Comparison of ENCODE assay signal across 18 cellular contexts in genomic region chr5:6599739-6600138, GRCh38. TPM values are rescaled to one million over a fixed set of nuclear protein-coding genes. Genes with fewer than 3 reads are reported as not detected.
DNase-seq lines count a peak whose midpoint lies in the region; ATAC-seq, FAIRE-seq and TF ChIP-seq lines count a peak whose summit lies in the region.
"Had no signal": no experiment of that assay in that cellular context is flagged by ENCODE, and none has a peak within 500 bp of the region (broad histone marks: within the 10 kb centered on the region; RNA-seq: fewer than 3 reads in every experiment).

No MANE protein-coding gene starts in this region.

- TF ChIP-seq RAD21 in liver (IDR thresholded peaks at IDR 0.05), result no peak
- no peak for TF ChIP-seq RAD21 in HepG2 (CRISPR knock-in tag; IDR thresholded peaks at IDR 0.05)
- no peak for TF ChIP-seq RAD21 in GM12878 (IDR thresholded peaks at IDR 0.05; ENCODE audit: insufficient read depth, low read depth, low read length)

- POLR2A ChIA-PET in HepG2 (lab: Yijun Ruan, JAX) (no interaction called here), GM12878 (lab: Charles Lee) (no interaction called here)

- H3K27ac ChIP-seq in liver (ENCODE audit: low read depth in 1 of 2, low read length in 2 of 2) (peak overlapping the region; percentile 8 to 48), HepG2 (ENCODE audit: extremely low read length, insufficient read depth, low read length) (no peak overlapping the region), GM12878 (ENCODE audit: control insufficient read depth, insufficient read depth) (no peak overlapping the region)
- H3K27ac ChIP-seq: BLaER1 had no signal

- H3K9me3 Mint-ChIP-seq in stimulated activated effector memory CD8-positive, alpha-beta T cell treated with anti-CD3 and anti-CD28 coated beads, Interleukin-12 subunit alpha, Interleukin-12 subunit beta, amount 100 ng/mL, for 72 hours, result no peaks in the 10 kb centered on the region
- H3K9me3 Mint-ChIP-seq: CD8-positive, alpha-beta T cell; GM23338 had no signal

- intact Hi-C loops in HepG2 (cut with micrococcal nuclease; ENCODE audit: unreplicated experiment), result no loop called here
- intact Hi-C loops in GM12878 (cut with micrococcal nuclease; ENCODE audit: unreplicated experiment), result no loop called here
- intact Hi-C loops in mucosa of descending colon (cut with DNase I, micrococcal nuclease), result no loop called here

- ATAC-seq in HepG2, result no peak
- ATAC-seq in GM12878, result no peak
- ATAC-seq in stimulated activated effector memory CD8-positive, alpha-beta T cell treated with anti-CD3 and anti-CD28 coated beads, Interleukin-12 subunit alpha, Interleukin-12 subunit beta, amount 100 ng/mL, for 72 hours, result no peak
- no peak for ATAC-seq in mucosa of descending colon
- no peak for ATAC-seq in HG03571 (IDR thresholded peaks at IDR 0.05; ENCODE audit: unreplicated experiment)
- ATAC-seq: CD8-positive, alpha-beta T cell; GM23338 had no signal

- H3K4me3 Mint-ChIP-seq in stimulated activated effector memory CD8-positive, alpha-beta T cell treated with anti-CD3 and anti-CD28 coated beads, Interleukin-12 subunit alpha, Interleukin-12 subunit beta, amount 100 ng/mL, for 72 hours, result no peak overlapping the region
- H3K4me3 Mint-ChIP-seq: CD8-positive, alpha-beta T cell; GM23338 had no signal

- CTCF ChIA-PET in HepG2 (lab: Yijun Ruan, JAX; ENCODE audit: low intra/inter-chr PET ratio, low total read pairs), result no interaction called here
- CTCF ChIA-PET in GM12878 (lab: Yijun Ruan, JAX), result no interaction called here

- in situ Hi-C loops in HepG2 (cut with HindIII; ENCODE audit: extremely low pct_ligation_motif_present, low pct_unique_long_range_greater_than_20kb), result no loop called here
- in situ Hi-C loops in GM12878 (cut with MboI), result loop anchor here (25.0 kb wide), 1 partner anchor 1112 kb away; no protein-coding TSS in a partner anchor

- FAIRE-seq in HepG2 (lab: Jason Lieb, UNC) (no peak), GM12878 (lab: Jason Lieb, UNC) (no peak)
- FAIRE-seq: H54, HTR-8/SVneo had no signal

- H3K4me2 ChIP-seq in HepG2 (ENCODE audit: low read depth, low read length) (no peak overlapping the region), GM12878 (ENCODE audit: control insufficient read depth, insufficient read depth) (no peak overlapping the region)
- H3K4me2 ChIP-seq: BLaER1, GM23338 had no signal

- H3K9me3 ChIP-seq in liver (ENCODE audit: control insufficient read depth in 4 of 4, low read length in 3 of 4) (no peaks in the 10 kb centered on the region), HepG2 (ENCODE audit: low read length) (no peaks in the 10 kb centered on the region), GM12878 (replicated peaks; ENCODE audit: control insufficient read depth, insufficient read depth, low read length) (no peaks in the 10 kb centered on the region), mucosa of descending colon (no peaks in the 10 kb centered on the region)
- H3K9me3 ChIP-seq: BLaER1 had no signal

- H3K4me1 Mint-ChIP-seq in stimulated activated effector memory CD8-positive, alpha-beta T cell treated with anti-CD3 and anti-CD28 coated beads, Interleukin-12 subunit alpha, Interleukin-12 subunit beta, amount 100 ng/mL, for 72 hours, result no peaks in the 10 kb centered on the region

- 90% methylated on average over 8 of the region's 8 CpGs for WGBS in liver
- WGBS in HepG2 (ENCODE audit: low lambda C conversion rate), result 94% methylated on average over 2 of the region's 8 CpGs
- over 99% methylated on average over 8 of the region's 8 CpGs for WGBS in GM12878 (ENCODE audit: insufficient coverage, insufficient replicate concordance, low lambda C conversion rate, missing lambda C conversion rate)

- H3K4me3 ChIP-seq in liver (ENCODE audit: low read depth in 1 of 3, low read length in 3 of 3) (no peak overlapping the region), HepG2 (replicated peaks in 1 of 3; ENCODE audit: insufficient read depth in 1 of 3, low read depth in 2 of 3, low read length in 3 of 3) (no peak overlapping the region), GM12878 (no peak overlapping the region), mucosa of descending colon (no peak overlapping the region)
- H3K4me3 ChIP-seq: BLaER1, GM23338 had no signal

- TF ChIP-seq POLR2A in HepG2 (IDR thresholded peaks at IDR 0.05; ENCODE audit: insufficient read depth in 1 of 2, low read depth in 2 of 2, low read length in 2 of 2) (no peak), GM12878 (IDR thresholded peaks at IDR 0.05; ENCODE audit: low read depth, low read length) (peak; percentile 51; the same call in 1 of the 2 replicates)

- H3K79me2 ChIP-seq in HepG2 (ENCODE audit: insufficient read depth, low read length), result no peaks in the 10 kb centered on the region
- no peaks in the 10 kb centered on the region for H3K79me2 ChIP-seq in GM12878 (ENCODE audit: control insufficient read depth, insufficient read depth, low read length)

- H3K36me3 ChIP-seq in liver (ENCODE audit: control insufficient read depth in 4 of 4, insufficient read depth in 3 of 4, low read depth in 1 of 4, low read length in 3 of 4) (peaks cover 4 to 44% (median 26%) of the 10 kb centered on the region in 4 donors), HepG2 (replicated peaks in 1 of 2; ENCODE audit: control insufficient read depth in 1 of 2, insufficient read depth in 2 of 2, low read length in 2 of 2) (peaks cover 29 to 63% of the 10 kb centered on the region in 2 experiments), GM12878 (ENCODE audit: control insufficient read depth in 2 of 2, insufficient read depth in 2 of 2, low read length in 1 of 2) (peaks cover 28 to 35% of the 10 kb centered on the region in 2 experiments), mucosa of descending colon (ENCODE audit: low read depth) (peaks cover 10% of the 10 kb centered on the region)

- H2AFZ ChIP-seq in HepG2 (ENCODE audit: low read length), result no peak overlapping the region
- no peak overlapping the region for H2AFZ ChIP-seq in GM12878 (ENCODE audit: control insufficient read depth, low read depth, low read length)
- H2AFZ ChIP-seq: GM23338 had no signal

- TF ChIP-seq CTCF in liver (IDR thresholded peaks at IDR 0.05; ENCODE audit: low read depth, low read length, missing input control), result no peak
- TF ChIP-seq CTCF in HepG2 (CRISPR knock-in tag; IDR thresholded peaks at IDR 0.05), result no peak
- no peak for TF ChIP-seq CTCF in GM12878 (IDR thresholded peaks at IDR 0.05 in 2 of 3, conservative IDR thresholded peaks at IDR 0.05 in 1 of 3; ENCODE audit: control insufficient read depth in 2 of 3, extremely low read depth in 1 of 3, insufficient read depth in 1 of 3, low read depth in 3 of 3, low read length in 3 of 3)
- TF ChIP-seq CTCF in mucosa of descending colon (IDR thresholded peaks at IDR 0.05), result no peak

- DNase-seq in HepG2 (ENCODE audit: low spot score) (no peak), GM12878 (ENCODE audit: low read depth, low spot score) (no peak), islet precursor cell (peak; percentile 38), mucosa of descending colon (no peak), SKM-1 treated with dmso at 0.1 percent for 144 hours (lab: John Stamatoyannopoulos, UW; ENCODE audit: unreplicated experiment) (no peak)
- DNase-seq in stimulated activated effector memory CD8-positive, alpha-beta T cell treated with anti-CD3 and anti-CD28 coated beads, Interleukin-12 subunit alpha, Interleukin-12 subunit beta, amount 100 ng/mL, for 72 hours (ENCODE audit: low spot score in 2 of 2), result no peak
- DNase-seq: 8988T; Calu3; CD8-positive, alpha-beta T cell; DMS79 treated with DMSO at 0.1 percent for 48 hours; GF-D8; HCEC 1CT had no signal

- H3K36me3 Mint-ChIP-seq in stimulated activated effector memory CD8-positive, alpha-beta T cell treated with anti-CD3 and anti-CD28 coated beads, Interleukin-12 subunit alpha, Interleukin-12 subunit beta, amount 100 ng/mL, for 72 hours, result peaks cover 79% of the 10 kb centered on the region

- TF ChIP-seq EP300 in HepG2 (IDR thresholded peaks at IDR 0.05; ENCODE audit: low read depth in 2 of 2, low read length in 2 of 2) (no peak), HepG2 (CRISPR knock-in tag; IDR thresholded peaks at IDR 0.05; ENCODE audit: borderline replicate concordance) (no peak), GM12878 (IDR thresholded peaks at IDR 0.05; ENCODE audit: borderline replicate concordance in 1 of 2, control insufficient read depth in 1 of 2, low read depth in 2 of 2, low read length in 2 of 2) (no peak)

- H3K9ac ChIP-seq in liver (ENCODE audit: low read depth in 1 of 2, low read length in 2 of 2) (peak overlapping the region in 1 of 2 donors; percentile 12), HepG2 (ENCODE audit: insufficient read depth, low read depth, low read length) (no peak overlapping the region), GM12878 (ENCODE audit: control insufficient read depth, insufficient read depth, low read length) (no peak overlapping the region)
- H3K9ac ChIP-seq: BLaER1 had no signal

- SMC1A ChIA-PET in GM12878 (lab: Charles Lee; ENCODE audit: uncharacterized antibody, unreplicated experiment), result interaction anchor here (0.8 to 1.5 kb wide), 2 partner anchors 28 to 352 kb away, joined by 3 read pairs; no protein-coding TSS in a partner anchor

- H4K20me1 ChIP-seq in HepG2 (ENCODE audit: insufficient read depth, low read length) (no peaks in the 10 kb centered on the region), GM12878 (ENCODE audit: control insufficient read depth, insufficient read depth) (no peaks in the 10 kb centered on the region)

- H3K27ac Mint-ChIP-seq in stimulated activated effector memory CD8-positive, alpha-beta T cell treated with anti-CD3 and anti-CD28 coated beads, Interleukin-12 subunit alpha, Interleukin-12 subunit beta, amount 100 ng/mL, for 72 hours, result peak overlapping the region; percentile 34
- H3K27ac Mint-ChIP-seq: CD8-positive, alpha-beta T cell; GM23338 had no signal

- RAD21 ChIA-PET in GM12878 (lab: Charles Lee; ENCODE audit: unreplicated experiment), result no interaction called here

- peaks cover 16 to 49% (median 28%) of the 10 kb centered on the region in 4 donors for H3K4me1 ChIP-seq in liver (ENCODE audit: control insufficient read depth in 4 of 4, insufficient read depth in 4 of 4, low read length in 3 of 4)
- no peaks in the 10 kb centered on the region for H3K4me1 ChIP-seq in HepG2 (ENCODE audit: insufficient read depth, low read length)
- H3K4me1 ChIP-seq in GM12878 (ENCODE audit: control insufficient read depth, insufficient read depth, low read length), result no peaks in the 10 kb centered on the region
- H3K4me1 ChIP-seq in mucosa of descending colon (ENCODE audit: low read depth), result no peaks in the 10 kb centered on the region

- BruUV-seq in HepG2 (replicated peaks; lab: Mats Ljungman, UMichigan) (no TSS peak), GM12878 (replicated peaks; lab: Mats Ljungman, UMichigan) (TSS peak; percentile 58)

- no peaks in the 10 kb centered on the region for H3K27me3 ChIP-seq in liver (ENCODE audit: control insufficient read depth in 4 of 4, insufficient read depth in 4 of 4, low read length in 3 of 4)
- H3K27me3 ChIP-seq in HepG2 (ENCODE audit: control insufficient read depth in 1 of 2, insufficient read depth in 2 of 2, low read length in 2 of 2), result no peaks in the 10 kb centered on the region
- H3K27me3 ChIP-seq in GM12878 (replicated peaks in 1 of 2; ENCODE audit: control insufficient read depth in 2 of 2, insufficient read depth in 2 of 2, low read length in 1 of 2), result no peaks in the 10 kb centered on the region
- H3K27me3 ChIP-seq: BLaER1 had no signal

RNA-seq across cellular contexts. Expression of gene NSUN2, which starts 33.1 kb away (rescaled TPM):
- total RNA-seq in liver (10 to 100 TPM; 26.9 to 52.2 TPM), HepG2 (2016; rRNA removed; fragmentation: Illumina TruSeq; extraction: Trizol) (69.1 and 71.4 TPM in 2 replicates), GM12878 (2014; rRNA removed) (83.2 and 84.7 TPM in 2 replicates), GM12878 (2014; rRNA removed; fragmentation: Illumina TruSeq; extraction: Trizol) (77.2 and 83.0 TPM in 2 replicates), GM12878 (2021) (80.2 and 90.9 TPM in 2 replicates), mucosa of descending colon (10 to 100 TPM; 50.3 to 54.3 (median 52.5) TPM)
- polyA plus RNA-seq in liver (10 to 100 TPM; 27.2 to 29.1 TPM), HepG2 (2011; rRNA removed) (51.7 and 52.1 TPM in 2 replicates), GM12878 (2011; rRNA removed) (89.9 and 94.7 TPM in 2 replicates), GM12878 (2014; fragmentation: Illumina TruSeq; extraction: Trizol) (91.1 and 99.8 TPM in 2 replicates), GM12878 (2014; fragmentation: Nextera tagmentation; extraction: Ambion mirVana) (10 to 100 TPM in 1 of 2 experiments, 1 to 10 TPM in 1; 8.0 to 10.8 TPM), GM12878 (2014; rRNA removed) (91.2 and 97.9 TPM in 2 replicates), GM12878 (2016; fragmentation: Nextera tagmentation; extraction: Ambion mirVana) (100 to 1,000 TPM; 104 to 112 TPM)
- 12.3 and 15.9 TPM in 2 replicates for total RNA-seq in HepG2 (2016; cell fraction: cytosol; rRNA removed; fragmentation: Illumina TruSeq; extraction: Trizol; ENCODE audit: low read depth)
- 58.5 and 66.7 TPM in 2 replicates for total RNA-seq in HepG2 (2016; cell fraction: insoluble cytoplasmic fraction; rRNA removed; fragmentation: Illumina TruSeq; extraction: Trizol)
- 16.2 and 18.1 TPM in 2 replicates for total RNA-seq in HepG2 (2016; cell fraction: membrane; rRNA removed; fragmentation: Illumina TruSeq; extraction: Trizol)
- 50.6 and 60.7 TPM in 2 replicates for total RNA-seq in HepG2 (2016; cell fraction: nucleus; rRNA removed; fragmentation: Illumina TruSeq; extraction: Trizol)
- 24.9 and 27.2 TPM in 2 replicates for polyA plus RNA-seq in HepG2 (2011; cell fraction: cytosol; rRNA removed)
- 138 and 148 TPM in 2 replicates for polyA plus RNA-seq in HepG2 (2011; cell fraction: nucleus; rRNA removed)
- 44.6 and 48.0 TPM in 2 replicates for polyA plus RNA-seq in HepG2 (2012)
- polyA plus RNA-seq in HepG2 (2016; cell fraction: cytosol; fragmentation: Illumina TruSeq; extraction: Trizol; ENCODE audit: low read depth), result 2.3 and 3.1 TPM in 2 replicates
- 59.3 and 62.8 TPM in 2 replicates for polyA plus RNA-seq in HepG2 (2016; cell fraction: insoluble cytoplasmic fraction; fragmentation: Illumina TruSeq; extraction: Trizol; ENCODE audit: low read depth)
- polyA plus RNA-seq in HepG2 (2016; cell fraction: membrane; fragmentation: Illumina TruSeq; extraction: Trizol; ENCODE audit: low read depth), result 7.1 and 8.4 TPM in 2 replicates
- 140 and 147 TPM in 2 replicates for polyA plus RNA-seq in HepG2 (2016; cell fraction: nucleus; fragmentation: Illumina TruSeq; extraction: Trizol; ENCODE audit: insufficient read depth, low read depth)
- 25.9 and 113 TPM in 2 replicates for polyA minus RNA-seq in HepG2 (2011; rRNA and poly(A)+ RNA removed; ENCODE audit: low replicate concordance)
- 17.2 and 20.0 TPM in 2 replicates for polyA minus RNA-seq in HepG2 (2011; cell fraction: cytosol; rRNA and poly(A)+ RNA removed)
- polyA minus RNA-seq in HepG2 (2011; cell fraction: nucleus; rRNA and poly(A)+ RNA removed), result 82.3 and 82.4 TPM in 2 replicates
- 162 and 165 TPM in 2 replicates for total RNA-seq in GM12878 (2013; cell fraction: nucleolus; rRNA removed)
- 43.8 TPM for polyA plus RNA-seq in GM12878 (2011; ENCODE audit: low read depth)
- 71.1 and 76.2 TPM in 2 replicates for polyA plus RNA-seq in GM12878 (2011; cell fraction: cytosol; rRNA removed)
- polyA plus RNA-seq in GM12878 (2011; cell fraction: nucleus; rRNA removed), result 169 and 184 TPM in 2 replicates
- 58.5 and 58.7 TPM in 2 replicates for polyA plus RNA-seq in GM12878 (2012)
- 60.2 and 64.4 TPM in 2 replicates for polyA minus RNA-seq in GM12878 (2011; rRNA and poly(A)+ RNA removed)
- polyA minus RNA-seq in GM12878 (2011; cell fraction: cytosol; rRNA and poly(A)+ RNA removed), result 23.5 and 32.2 TPM in 2 replicates
- 50.4 and 83.9 TPM in 2 replicates for polyA minus RNA-seq in GM12878 (2011; cell fraction: nucleus; rRNA and poly(A)+ RNA removed)

RNA-seq across cellular contexts. Expression of gene SRD5A1, which starts 33.5 kb away (rescaled TPM):
- 10 to 100 TPM in 1 of 2 donors, 1 to 10 TPM in 1; 6.3 to 87.0 TPM for total RNA-seq in liver
- 10 to 100 TPM; 43.1 to 52.2 TPM for polyA plus RNA-seq in liver
- total RNA-seq in HepG2 (2016; rRNA removed; fragmentation: Illumina TruSeq; extraction: Trizol), result 6.1 and 7.1 TPM in 2 replicates
- total RNA-seq in HepG2 (2016; cell fraction: cytosol; rRNA removed; fragmentation: Illumina TruSeq; extraction: Trizol; ENCODE audit: low read depth), result 2.8 and 4.1 TPM in 2 replicates
- total RNA-seq in HepG2 (2016; cell fraction: insoluble cytoplasmic fraction; rRNA removed; fragmentation: Illumina TruSeq; extraction: Trizol), result 5.8 and 5.9 TPM in 2 replicates
- 5.5 and 6.5 TPM in 2 replicates for total RNA-seq in HepG2 (2016; cell fraction: membrane; rRNA removed; fragmentation: Illumina TruSeq; extraction: Trizol)
- 4.9 and 7.7 TPM in 2 replicates for total RNA-seq in HepG2 (2016; cell fraction: nucleus; rRNA removed; fragmentation: Illumina TruSeq; extraction: Trizol)
- polyA plus RNA-seq in HepG2 (2011; rRNA removed), result 9.9 and 11.3 TPM in 2 replicates
- 7.8 and 8.2 TPM in 2 replicates for polyA plus RNA-seq in HepG2 (2011; cell fraction: cytosol; rRNA removed)
- 10.7 TPM in 2 replicates for polyA plus RNA-seq in HepG2 (2011; cell fraction: nucleus; rRNA removed)
- 4.4 and 4.9 TPM in 2 replicates for polyA plus RNA-seq in HepG2 (2012)
- polyA plus RNA-seq in HepG2 (2016; cell fraction: cytosol; fragmentation: Illumina TruSeq; extraction: Trizol; ENCODE audit: low read depth), result 3.6 and 3.9 TPM in 2 replicates
- 8.8 and 9.6 TPM in 2 replicates for polyA plus RNA-seq in HepG2 (2016; cell fraction: insoluble cytoplasmic fraction; fragmentation: Illumina TruSeq; extraction: Trizol; ENCODE audit: low read depth)
- 6.4 and 6.8 TPM in 2 replicates for polyA plus RNA-seq in HepG2 (2016; cell fraction: membrane; fragmentation: Illumina TruSeq; extraction: Trizol; ENCODE audit: low read depth)
- 8.8 and 9.4 TPM in 2 replicates for polyA plus RNA-seq in HepG2 (2016; cell fraction: nucleus; fragmentation: Illumina TruSeq; extraction: Trizol; ENCODE audit: insufficient read depth, low read depth)
- 19.3 and 93.8 TPM in 2 replicates for polyA minus RNA-seq in HepG2 (2011; rRNA and poly(A)+ RNA removed; ENCODE audit: low replicate concordance)
- 2.8 and 4.6 TPM in 2 replicates for polyA minus RNA-seq in HepG2 (2011; cell fraction: cytosol; rRNA and poly(A)+ RNA removed)
- 10.6 and 11.2 TPM in 2 replicates for polyA minus RNA-seq in HepG2 (2011; cell fraction: nucleus; rRNA and poly(A)+ RNA removed)
- 20.1 and 28.6 TPM in 2 replicates for total RNA-seq in GM12878 (2013; cell fraction: nucleolus; rRNA removed)
- 7.5 and 11.7 TPM in 2 replicates for total RNA-seq in GM12878 (2014; rRNA removed)
- 4.7 and 4.9 TPM in 2 replicates for total RNA-seq in GM12878 (2014; rRNA removed; fragmentation: Illumina TruSeq; extraction: Trizol)
- total RNA-seq in GM12878 (2021), result 13.9 and 20.1 TPM in 2 replicates
- 2.0 TPM for polyA plus RNA-seq in GM12878 (2011; ENCODE audit: low read depth)
- polyA plus RNA-seq in GM12878 (2011; rRNA removed), result 12.6 and 12.9 TPM in 2 replicates
- polyA plus RNA-seq in GM12878 (2011; cell fraction: cytosol; rRNA removed), result 8.7 and 12.2 TPM in 2 replicates
- polyA plus RNA-seq in GM12878 (2011; cell fraction: nucleus; rRNA removed), result 11.4 and 15.5 TPM in 2 replicates
- 5.6 and 8.6 TPM in 2 replicates for polyA plus RNA-seq in GM12878 (2012)
- 5.3 and 8.1 TPM in 2 replicates for polyA plus RNA-seq in GM12878 (2014; fragmentation: Illumina TruSeq; extraction: Trizol)
- 1 to 10 TPM in 1 of 2 experiments, under 1 TPM in 1; 0.76 to 2.0 TPM for polyA plus RNA-seq in GM12878 (2014; fragmentation: Nextera tagmentation; extraction: Ambion mirVana)
- polyA plus RNA-seq in GM12878 (2014; rRNA removed), result 17.0 and 17.9 TPM in 2 replicates
- polyA plus RNA-seq in GM12878 (2016; fragmentation: Nextera tagmentation; extraction: Ambion mirVana), result 10 to 100 TPM; 15.0 to 16.5 TPM
- 4.0 and 8.2 TPM in 2 replicates for polyA minus RNA-seq in GM12878 (2011; rRNA and poly(A)+ RNA removed)
- 5.4 and 6.4 TPM in 2 replicates for polyA minus RNA-seq in GM12878 (2011; cell fraction: cytosol; rRNA and poly(A)+ RNA removed)
- 5.0 and 7.1 TPM in 2 replicates for polyA minus RNA-seq in GM12878 (2011; cell fraction: nucleus; rRNA and poly(A)+ RNA removed)
- 10 to 100 TPM; 12.7 to 16.2 (median 14.3) TPM for total RNA-seq in mucosa of descending colon

Comparison
In these comparisons a context has a peak if more than half of its experiments do, and no peak if none do; other contexts are left out.
1. H3K27ac ChIP-seq: peak in liver (2 of 2); none in HepG2 (single experiment) and GM12878 (single experiment).